In genomic region chr6:169404828-169405227, GRCh38 we compare ENCODE assay signal across 31 cellular contexts.
"Had no signal": no experiment of that assay in that cellular context is flagged by ENCODE, and none has a peak within 500 bp of the region (broad histone marks: within the 10 kb centered on the region; RNA-seq: fewer than 3 reads in every experiment).

No MANE protein-coding gene starts in this region.

- H3K4me3 ChIP-seq: adrenal gland, body of pancreas, breast epithelium had no signal

- H3K4me1 ChIP-seq: adrenal gland, body of pancreas, breast epithelium had no signal

- ATAC-seq: activated CD8-positive, alpha-beta T cell treated with anti-CD3 and anti-CD28 coated beads for 36 hours; activated naive CD4-positive, alpha-beta T cell treated with anti-CD3 and anti-CD28 coated beads, Interleukin-2, amount 50 U/mL, for 72 hours; activated T-cell treated with anti-CD3 and anti-CD28 coated beads, Interleukin-2, amount 50 U/mL, for 4 hours; activated T-cell treated with anti-CD3 and anti-CD28 coated beads, Interleukin-2, amount 50 U/mL, for 72 hours; activated T-helper 17 cell treated with anti-CD3 and anti-CD28 coated beads, Interleukin-2, amount 50 U/mL, for 72 hours; body of pancreas had no signal

- DNase-seq: activated B cell treated with CpG ODN at 0.5 μM for 24 hours; activated CD4-positive, alpha-beta memory T cell treated with anti-CD3 and anti-CD28 coated beads for 36 hours; activated CD4-positive, alpha-beta T cell treated with anti-CD3 and anti-CD28 coated beads for 4 hours; activated CD4-positive, alpha-beta T cell treated with anti-CD3 and anti-CD28 coated beads, Interleukin-2, amount 10 ng/mL, durations not matched to agents 24 days and 14 days; activated CD4-positive, alpha-beta T cell treated with anti-CD3 and anti-CD28 coated beads, Interleukin-2, amount 50 U/mL, for 1 hour; activated CD4-positive, alpha-beta T cell treated with anti-CD3 and anti-CD28 coated beads, Interleukin-2, amount 50 U/mL, for 4 hours; activated CD4-positive, CD25-positive, alpha-beta regulatory T cell treated with anti-CD3 and anti-CD28 coated beads, Interleukin-2, amount 50 U/mL, for 72 hours; activated CD8-positive, alpha-beta memory T cell treated with anti-CD3 and anti-CD28 coated beads, Interleukin-2, amount 50 U/mL, for 4 hours; activated CD8-positive, alpha-beta T cell treated with anti-CD3 and anti-CD28 coated beads for 36 hours; activated effector memory CD4-positive, alpha-beta T cell treated with anti-CD3 and anti-CD28 coated beads, Interleukin-2, amount 50 U/mL, for 16 hours; activated gamma-delta T cell treated with Interleukin-2 at 50 U/mL for 16 hours; activated naive CD4-positive, alpha-beta T cell; activated naive CD4-positive, alpha-beta T cell treated with anti-CD3 and anti-CD28 coated beads for 36 hours; activated naive CD4-positive, alpha-beta T cell treated with anti-CD3 and anti-CD28 coated beads, Interleukin-2, amount 50 U/mL, for 16 hours; activated naive CD8-positive, alpha-beta T cell treated with anti-CD3 and anti-CD28 coated beads for 36 hours; activated T-cell treated with anti-CD3 and anti-CD28 coated beads for 4 hours; activated T-cell treated with anti-CD3 and anti-CD28 coated beads, Interleukin-2, amount 50 U/mL, for 1 hour; activated T-cell treated with anti-CD3 and anti-CD28 coated beads, Interleukin-2, amount 50 U/mL, for 4 hours; activated T-cell treated with anti-CD3 and anti-CD28 coated beads, Interleukin-2, amount 50 U/mL, for 72 hours; adrenal gland; amniotic stem cell; aorta; body of pancreas; brain microvascular endothelial cell; central memory CD4-positive, alpha-beta T cell; T-helper 2 cell; T-helper 9 cell had no signal

- H3K9me3 ChIP-seq: adrenal gland, body of pancreas, breast epithelium had no signal

- H3K36me3 ChIP-seq: adrenal gland, brain microvascular endothelial cell, breast epithelium had no signal

- H3K27ac ChIP-seq: adrenal gland, body of pancreas, brain microvascular endothelial cell, breast epithelium, VCaP had no signal

- H3K27me3 ChIP-seq: adrenal gland, body of pancreas, brain microvascular endothelial cell, breast epithelium had no signal
